Comparison of ENCODE assay signal across 21 cellular contexts in the genomic region with DNA sequence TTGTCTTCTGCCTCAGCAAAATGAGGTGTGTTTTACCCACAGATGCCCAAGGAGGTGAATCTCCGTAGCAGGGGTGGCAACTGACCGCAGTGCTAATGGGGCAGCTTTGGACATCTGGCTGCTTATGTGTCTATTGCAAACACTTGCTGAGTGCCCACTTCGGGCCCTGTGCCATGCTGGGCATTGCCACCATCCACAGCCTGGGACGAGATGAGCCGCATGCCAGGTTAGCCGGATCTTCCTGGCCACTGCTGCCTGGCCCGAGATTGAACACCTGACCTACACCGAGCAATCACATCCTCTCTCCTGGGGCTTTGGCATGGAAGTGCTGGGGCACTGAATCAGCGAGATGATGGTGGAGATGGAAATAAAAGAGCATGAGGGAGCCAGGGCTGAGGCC.
"Had no signal": no experiment of that assay in that cellular context is flagged by ENCODE, and none has a peak within 500 bp of the region (broad histone marks: within the 10 kb centered on the region; RNA-seq: fewer than 3 reads in every experiment).

No MANE protein-coding gene starts in this region.

- H3K27ac Mint-ChIP-seq: natural killer cell; progenitor cell of endocrine pancreas; stimulated activated memory B cell treated with anti-CD40 and anti-IgM and Interleukin-4, amounts not matched to agents 10 μg/mL and 1 μg/mL and 100 μg/mL, for 72 hours; stimulated activated naive CD8-positive, alpha-beta T cell treated with anti-CD3 and anti-CD28 coated beads, Interleukin-15, Interleukin-2, amounts not matched to agents 100 ng/mL and 50 ng/mL, for 24 hours had no signal

- H3K27me3 ChIP-seq: gastrocnemius medialis, ovary, testis, tibial nerve had no signal

- H3K9me3 ChIP-seq: gastrocnemius medialis, ovary, testis had no signal

- DNase-seq: effector memory CD4-positive, alpha-beta T cell; gastrocnemius medialis; heart right ventricle; hypothalamus; mammary epithelial cell; mucosa of descending colon; natural killer cell; nucleus accumbens; ovary; right cardiac atrium; stimulated activated CD4-positive, alpha-beta T cell treated with anti-CD3 and anti-CD28 coated beads, Interleukin-15, amount 100 ng/mL, for 24 hours; stimulated activated CD4-positive, alpha-beta T cell treated with anti-CD3 and anti-CD28 coated beads, Interleukin-1b, Interleukin-23, amount 100 ng/mL, for 48 hours; stimulated activated CD4-positive, alpha-beta T cell treated with anti-CD3 and anti-CD28 coated beads, Interleukin-4, amount 100 ng/mL, for 24 hours; testis had no signal

- H3K4me1 ChIP-seq: esophagus muscularis mucosa, gastrocnemius medialis, heart right ventricle, testis, tibial nerve had no signal

- H3K4me1 Mint-ChIP-seq: natural killer cell; neural crest cell; stimulated activated memory B cell treated with anti-CD40 and anti-IgM and Interleukin-4, amounts not matched to agents 10 μg/mL and 1 μg/mL and 100 μg/mL, for 72 hours had no signal

- H3K36me3 ChIP-seq: esophagus muscularis mucosa, gastrocnemius medialis, heart right ventricle, ovary, tibial nerve had no signal

- H3K36me3 Mint-ChIP-seq: natural killer cell; stimulated activated memory B cell treated with anti-CD40 and anti-IgM and Interleukin-4, amounts not matched to agents 10 μg/mL and 1 μg/mL and 100 μg/mL, for 72 hours had no signal

- H3K9me3 Mint-ChIP-seq: neural crest cell had no signal

- H3K4me3 ChIP-seq: esophagus muscularis mucosa, gastrocnemius medialis, heart right ventricle, mucosa of descending colon, ovary, testis, tibial nerve had no signal

- H3K27ac ChIP-seq: epithelial cell of prostate, esophagus muscularis mucosa, gastrocnemius medialis, heart right ventricle, ovary, testis, tibial nerve had no signal

- H3K4me3 Mint-ChIP-seq: natural killer cell; neural crest cell; stimulated activated memory B cell treated with anti-CD40 and anti-IgM and Interleukin-4, amounts not matched to agents 10 μg/mL and 1 μg/mL and 100 μg/mL, for 72 hours; stimulated activated naive CD8-positive, alpha-beta T cell treated with anti-CD3 and anti-CD28 coated beads, Interleukin-15, Interleukin-2, amounts not matched to agents 100 ng/mL and 50 ng/mL, for 24 hours had no signal
